ENCODE assay signal across 21 cellular contexts in genomic region chr2:166812166-166812891, GRCh38.
DNase-seq lines count a peak whose midpoint lies in the region; ATAC-seq, FAIRE-seq and TF ChIP-seq lines count a peak whose summit lies in the region.
"Had no signal": no experiment of that assay in that cellular context is flagged by ENCODE, and none has a peak within 500 bp of the region (broad histone marks: within the 10 kb centered on the region; RNA-seq: fewer than 3 reads in every experiment).

No MANE protein-coding gene starts in this region.

- H3K4me3 ChIP-seq in A549 (no peak overlapping the region), LNCaP clone FGC (ENCODE audit: low read depth, low read length) (no peak overlapping the region), HepG2 (replicated peaks in 1 of 3; ENCODE audit: insufficient read depth in 1 of 3, low read depth in 2 of 3, low read length in 3 of 3) (no peak overlapping the region), spleen (no peak overlapping the region)
- H3K4me3 ChIP-seq: GM23338 had no signal

- TF ChIP-seq EP300 in A549 (IDR thresholded peaks at IDR 0.05) (no peak), HepG2 (IDR thresholded peaks at IDR 0.05; ENCODE audit: low read depth in 2 of 2, low read length in 2 of 2) (no peak), HepG2 (CRISPR knock-in tag; IDR thresholded peaks at IDR 0.05; ENCODE audit: borderline replicate concordance) (no peak)

- no peak for ATAC-seq in A549
- no peak for ATAC-seq in HepG2
- ATAC-seq: GM23338, HCT116 had no signal

- DNase-seq in A549 (ENCODE audit: low read depth in 1 of 2, low spot score in 1 of 2): no peak
- peak; percentile 37 for DNase-seq in LNCaP clone FGC (ENCODE audit: low read depth)
- no peak for DNase-seq in HepG2 (ENCODE audit: low spot score)
- DNase-seq in spleen: no peak
- DNase-seq in Kasumi-1 (lab: John Stamatoyannopoulos, UW): no peak
- DNase-seq in RPMI8226: no peak
- no peak for DNase-seq in medulla oblongata (ENCODE audit: extremely low spot score)
- DNase-seq: ACHN; C1 segment of cervical spinal cord; Calu3; CD4-positive, alpha-beta memory T cell; COR-L47; DMS53; DMS79 treated with DMSO at 0.1 percent for 48 hours; GF-D8; H9 had no signal

- TF ChIP-seq CTCF in A549 (IDR thresholded peaks at IDR 0.05) (no peak), LNCaP clone FGC (IDR thresholded peaks at IDR 0.05; ENCODE audit: control insufficient read depth, extremely low read depth, insufficient read depth) (no peak), HepG2 (CRISPR knock-in tag; IDR thresholded peaks at IDR 0.05) (no peak), spleen (IDR thresholded peaks at IDR 0.05 in 8 of 11, conservative IDR thresholded peaks at IDR 0.05 in 3 of 11) (no peak)

- TF ChIP-seq RAD21 in A549 (conservative IDR thresholded peaks at IDR 0.05 in 1 of 2, IDR thresholded peaks at IDR 0.05 in 1 of 2) (no peak), HepG2 (CRISPR knock-in tag; IDR thresholded peaks at IDR 0.05) (no peak)

- H3K27ac ChIP-seq in A549: no peak overlapping the region
- H3K27ac ChIP-seq in HepG2 (ENCODE audit: extremely low read length, insufficient read depth, low read length): no peak overlapping the region
- peak overlapping the region in 6 of 8 donors; percentile 33 to 74 (median 45) for H3K27ac ChIP-seq in spleen

- H3K9me3 ChIP-seq in A549 (no peaks in the 10 kb centered on the region), HepG2 (ENCODE audit: low read length) (no peaks in the 10 kb centered on the region), spleen (peaks cover 0 to 33% (median 9%) of the 10 kb centered on the region in 8 donors)

- H3K36me3 ChIP-seq in HepG2 (replicated peaks in 1 of 2; ENCODE audit: control insufficient read depth in 1 of 2, insufficient read depth in 2 of 2, low read length in 2 of 2) (no peaks in the 10 kb centered on the region), spleen (no peaks in the 10 kb centered on the region)

- no peak overlapping the region for H3K9ac ChIP-seq in HepG2 (ENCODE audit: insufficient read depth, low read depth, low read length)

- no peak for FAIRE-seq in A549 (lab: Jason Lieb, UNC)
- no peak for FAIRE-seq in HepG2 (lab: Jason Lieb, UNC)
- FAIRE-seq: A204.1, GM12891, GM18507 had no signal

- no peak for TF ChIP-seq POLR2A in A549 (IDR thresholded peaks at IDR 0.05; ENCODE audit: low read length)
- no peak for TF ChIP-seq POLR2A in HepG2 (IDR thresholded peaks at IDR 0.05; ENCODE audit: insufficient read depth in 1 of 2, low read depth in 2 of 2, low read length in 2 of 2)
- TF ChIP-seq POLR2A in spleen (IDR thresholded peaks at IDR 0.05): no peak

- in situ Hi-C loops in HepG2 (cut with HindIII; ENCODE audit: extremely low pct_ligation_motif_present, low pct_unique_long_range_greater_than_20kb): no loop called here

- no peaks in the 10 kb centered on the region for H3K79me2 ChIP-seq in HepG2 (ENCODE audit: insufficient read depth, low read length)

- H3K4me1 ChIP-seq in A549 (no peaks in the 10 kb centered on the region), HepG2 (ENCODE audit: insufficient read depth, low read length) (no peaks in the 10 kb centered on the region), spleen (no peaks in the 10 kb centered on the region)

- H4K20me1 ChIP-seq in HepG2 (ENCODE audit: insufficient read depth, low read length): no peaks in the 10 kb centered on the region

- H3K4me2 ChIP-seq in A549: no peak overlapping the region
- H3K4me2 ChIP-seq in HepG2 (ENCODE audit: low read depth, low read length): no peak overlapping the region
- H3K4me2 ChIP-seq: GM23338 had no signal

- intact Hi-C loops in HepG2 (cut with micrococcal nuclease; ENCODE audit: unreplicated experiment): no loop called here
- intact Hi-C loops in spleen (cut with DNase I; ENCODE audit: low total_unique reads): no loop called here

- WGBS in A549 (ENCODE audit: missing lambda C conversion rate): 14% methylated on average over 5 of the region's 5 CpGs
- 13% methylated on average over 5 of the region's 5 CpGs for WGBS in HepG2 (ENCODE audit: low lambda C conversion rate)
- 62 to 77% (median 71%) methylated on average over 5 of the region's 5 CpGs for WGBS in spleen, 5 donors

- no TSS peak for BruUV-seq in HepG2 (replicated peaks; lab: Mats Ljungman, UMichigan)

- no peak overlapping the region for H2AFZ ChIP-seq in HepG2 (ENCODE audit: low read length)
- H2AFZ ChIP-seq: GM23338 had no signal

- POLR2A ChIA-PET in A549 (lab: Yijun Ruan, JAX) (no interaction called here), HepG2 (lab: Yijun Ruan, JAX) (no interaction called here)

- CTCF ChIA-PET in A549 (lab: Yijun Ruan, JAX) (no interaction called here), HepG2 (lab: Yijun Ruan, JAX; ENCODE audit: low intra/inter-chr PET ratio, low total read pairs) (no interaction called here)

- no peaks in the 10 kb centered on the region for H3K27me3 ChIP-seq in HepG2 (ENCODE audit: control insufficient read depth in 1 of 2, insufficient read depth in 2 of 2, low read length in 2 of 2)
- no peaks in the 10 kb centered on the region for H3K27me3 ChIP-seq in spleen (replicated peaks in 1 of 7)

TF ChIP-seq in A549, 52 proteins besides CTCF, POLR2A, EP300 and RAD21 (continues in another document):
- TF ChIP-seq E2F6 (IDR thresholded peaks at IDR 0.05; ENCODE audit: borderline replicate concordance, low read depth): no peak
- TF ChIP-seq ZC3H11A (IDR thresholded peaks at IDR 0.05): no peak
- no peak for TF ChIP-seq RARB (CRISPR knock-in tag; IDR thresholded peaks at IDR 0.05)
- no peak for TF ChIP-seq GATA3 (IDR thresholded peaks at IDR 0.05; ENCODE audit: borderline replicate concordance)
- TF ChIP-seq MAFK (IDR thresholded peaks at IDR 0.05; ENCODE audit: partially characterized antibody): peak; percentile 76
- no peak for TF ChIP-seq JUNB (IDR thresholded peaks at IDR 0.05)

TF ChIP-seq in HepG2, 621 proteins besides CTCF, POLR2A, EP300 and RAD21 (continues in another document):
- TF ChIP-seq LRRFIP1 (CRISPR knock-in tag; conservative IDR thresholded peaks at IDR 0.05): no peak
- TF ChIP-seq CCAR2 (optimal IDR thresholded peaks at IDR 0.05; ENCODE audit: low read depth, low read length): no peak
- TF ChIP-seq MAFF (IDR thresholded peaks at IDR 0.05; ENCODE audit: low read depth, low read length): peak; percentile 89
- TF ChIP-seq ZMYM2 (CRISPR knock-in tag; IDR thresholded peaks at IDR 0.05): no peak
- no peak for TF ChIP-seq ZNF746 (CRISPR knock-in tag; IDR thresholded peaks at IDR 0.05)

Comparison
In these comparisons a context has a peak if more than half of its experiments do, and no peak if none do; other contexts are left out.
1. H3K27ac ChIP-seq: peak in spleen (6 of 8); none in A549 (0 of 2) and HepG2 (single experiment).
2. Of the 38 proteins assayed by ChIP-seq in both HepG2 and A549: peak only in HepG2: none; only in A549: none; in both: MAFK; in neither: 37.